In the genomic region with DNA sequence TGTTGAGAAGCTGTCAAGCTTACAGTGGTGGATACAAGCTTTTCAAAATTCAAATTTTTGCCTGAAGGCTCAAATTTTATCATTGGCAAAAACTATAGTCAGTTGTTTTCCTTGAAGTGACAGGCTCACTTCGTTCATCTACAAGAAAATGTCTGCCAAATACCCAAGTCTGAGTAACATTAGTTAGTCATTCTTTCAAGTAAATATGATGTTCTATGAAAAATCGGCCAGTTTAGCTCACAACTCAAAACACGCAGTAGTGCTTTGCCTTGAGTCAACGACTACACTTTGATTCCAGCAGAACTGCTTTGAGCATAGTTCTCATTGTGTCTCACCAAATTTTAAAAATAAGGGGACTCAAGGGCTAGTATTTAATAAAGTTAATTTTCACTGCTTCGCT, we compare ENCODE assay signal across 27 cellular contexts.
"Had no signal": no experiment of that assay in that cellular context is flagged by ENCODE, and none has a peak within 500 bp of the region (broad histone marks: within the 10 kb centered on the region; RNA-seq: fewer than 3 reads in every experiment).

No MANE protein-coding gene starts in this region.

- H3K27me3 ChIP-seq: body of pancreas, cardiac muscle cell had no signal

- H3K9me3 Mint-ChIP-seq: activated CD4-positive, alpha-beta T cell treated with anti-CD3 and anti-CD28 coated beads, Interleukin-2, amount 10 ng/mL, durations not matched to agents 7 days and 5 days; activated CD8-positive, alpha-beta T cell treated with anti-CD3 and anti-CD28 coated beads for 36 hours; activated T-cell treated with anti-CD3 and anti-CD28 coated beads, Interleukin-2, amount 50 U/mL, for 4 hours; activated T-helper 17 cell treated with anti-CD3 and anti-CD28 coated beads, Interleukin-2, amount 50 U/mL, for 72 hours; central memory CD8-positive, alpha-beta T cell; dendritic cell treated with granulocyte-macrophage colony-stimulating factor and Interleukin-4, amounts not matched to agents 40 ng/mL and 50 ng/mL, for 4 days had no signal

- H3K4me3 ChIP-seq: body of pancreas, cardiac muscle cell, coronary artery, dorsolateral prefrontal cortex, heart left ventricle had no signal

- H3K9me3 ChIP-seq: body of pancreas, heart left ventricle had no signal

- H3K27me3 Mint-ChIP-seq: activated CD4-positive, alpha-beta T cell treated with anti-CD3 and anti-CD28 coated beads for 36 hours; activated CD4-positive, alpha-beta T cell treated with anti-CD3 and anti-CD28 coated beads, Interleukin-2, amount 10 ng/mL, durations not matched to agents 7 days and 5 days; activated CD8-positive, alpha-beta T cell treated with anti-CD3 and anti-CD28 coated beads for 36 hours; activated naive CD8-positive, alpha-beta T cell; activated T-helper 17 cell treated with anti-CD3 and anti-CD28 coated beads, Interleukin-2, amount 50 U/mL, for 72 hours; central memory CD8-positive, alpha-beta T cell; dendritic cell treated with granulocyte-macrophage colony-stimulating factor and Interleukin-4, amounts not matched to agents 40 ng/mL and 50 ng/mL, for 4 days had no signal

- H3K4me3 Mint-ChIP-seq: activated CD4-positive, alpha-beta T cell treated with anti-CD3 and anti-CD28 coated beads for 36 hours; activated CD4-positive, alpha-beta T cell treated with anti-CD3 and anti-CD28 coated beads, Interleukin-2, amount 10 ng/mL, durations not matched to agents 7 days and 5 days; activated CD8-positive, alpha-beta T cell treated with anti-CD3 and anti-CD28 coated beads for 36 hours; activated naive CD8-positive, alpha-beta T cell; activated T-cell treated with anti-CD3 and anti-CD28 coated beads, Interleukin-2, amount 50 U/mL, for 4 hours; activated T-helper 17 cell treated with anti-CD3 and anti-CD28 coated beads, Interleukin-2, amount 50 U/mL, for 72 hours; central memory CD8-positive, alpha-beta T cell; dendritic cell treated with granulocyte-macrophage colony-stimulating factor and Interleukin-4, amounts not matched to agents 40 ng/mL and 50 ng/mL, for 4 days; endodermal cell had no signal

- DNase-seq: activated CD4-positive, alpha-beta T cell treated with anti-CD3 and anti-CD28 coated beads for 36 hours; activated CD4-positive, alpha-beta T cell treated with anti-CD3 and anti-CD28 coated beads, Interleukin-2, amount 10 ng/mL, durations not matched to agents 7 days and 5 days; activated CD4-positive, alpha-beta T cell treated with anti-CD3 and anti-CD28 coated beads, Interleukin-2, amount 50 U/mL, for 48 hours; activated CD4-positive, CD25-positive, alpha-beta regulatory T cell; activated CD4-positive, CD25-positive, alpha-beta regulatory T cell treated with anti-CD3 and anti-CD28 coated beads, Interleukin-2, amount 50 U/mL, for 72 hours; activated CD8-positive, alpha-beta memory T cell treated with anti-CD3 and anti-CD28 coated beads for 24 hours; activated CD8-positive, alpha-beta T cell treated with anti-CD3 and anti-CD28 coated beads for 36 hours; activated effector memory CD4-positive, alpha-beta T cell treated with Interleukin-2 at 50 U/mL for 16 hours; activated gamma-delta T cell treated with Interleukin-2 at 50 U/mL for 16 hours; activated naive CD4-positive, alpha-beta T cell treated with anti-CD3 and anti-CD28 coated beads, Interleukin-2, amount 50 U/mL, for 16 hours; activated naive CD4-positive, alpha-beta T cell treated with Interleukin-2 at 50 U/mL for 16 hours; activated T-cell treated with anti-CD3 and anti-CD28 coated beads, Interleukin-2, amount 50 U/mL, for 4 hours; amniotic stem cell; anterior cingulate cortex; body of pancreas; dorsolateral prefrontal cortex; effector memory CD4-positive, alpha-beta T cell; endodermal cell; heart left ventricle; T-helper 2 cell had no signal

- ATAC-seq: activated CD4-positive, alpha-beta T cell treated with anti-CD3 and anti-CD28 coated beads for 36 hours; activated CD8-positive, alpha-beta T cell treated with anti-CD3 and anti-CD28 coated beads for 36 hours; activated T-cell treated with anti-CD3 and anti-CD28 coated beads, Interleukin-2, amount 50 U/mL, for 4 hours; activated T-helper 17 cell treated with anti-CD3 and anti-CD28 coated beads, Interleukin-2, amount 50 U/mL, for 72 hours; body of pancreas; esophagus mucosa; heart left ventricle had no signal

- H3K27ac ChIP-seq: body of pancreas, cardiac muscle cell, coronary artery, dorsolateral prefrontal cortex, heart left ventricle had no signal

- H3K4me1 ChIP-seq: body of pancreas, heart left ventricle had no signal

- H3K36me3 Mint-ChIP-seq: activated naive CD8-positive, alpha-beta T cell had no signal

- H3K4me1 Mint-ChIP-seq: activated CD4-positive, alpha-beta T cell treated with anti-CD3 and anti-CD28 coated beads for 36 hours; activated CD4-positive, alpha-beta T cell treated with anti-CD3 and anti-CD28 coated beads, Interleukin-2, amount 10 ng/mL, durations not matched to agents 7 days and 5 days; activated T-helper 17 cell treated with anti-CD3 and anti-CD28 coated beads, Interleukin-2, amount 50 U/mL, for 72 hours; central memory CD8-positive, alpha-beta T cell had no signal

- H3K27ac Mint-ChIP-seq: activated CD4-positive, alpha-beta T cell treated with anti-CD3 and anti-CD28 coated beads for 36 hours; activated CD4-positive, alpha-beta T cell treated with anti-CD3 and anti-CD28 coated beads, Interleukin-2, amount 10 ng/mL, durations not matched to agents 7 days and 5 days; activated CD8-positive, alpha-beta T cell treated with anti-CD3 and anti-CD28 coated beads for 36 hours; activated naive CD8-positive, alpha-beta T cell; activated T-helper 17 cell treated with anti-CD3 and anti-CD28 coated beads, Interleukin-2, amount 50 U/mL, for 72 hours; dendritic cell treated with granulocyte-macrophage colony-stimulating factor and Interleukin-4, amounts not matched to agents 40 ng/mL and 50 ng/mL, for 4 days; endodermal cell had no signal

- H3K36me3 ChIP-seq: cardiac muscle cell, heart left ventricle had no signal
